ENCODE assay signal across 14 cellular contexts in the genomic region with DNA sequence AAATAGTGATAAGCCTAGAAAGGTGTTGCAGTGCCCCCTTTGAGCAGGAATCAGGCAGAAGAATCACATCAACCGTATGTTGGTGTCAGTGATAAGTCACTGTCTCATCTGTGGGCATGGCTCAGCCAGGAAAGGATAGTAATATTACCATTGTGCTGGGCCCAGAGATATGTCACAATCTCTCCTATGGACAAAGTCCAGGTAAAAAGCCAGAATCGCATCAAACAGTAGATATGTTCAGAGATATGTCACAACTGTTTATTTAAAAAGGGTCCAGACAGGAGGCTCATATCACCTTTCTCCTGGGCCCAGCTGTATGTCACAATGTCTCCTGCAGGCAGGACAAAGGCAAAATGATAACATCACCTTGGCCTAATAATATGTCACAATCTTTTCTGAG.
DNase-seq lines count a peak whose midpoint lies in the region; ATAC-seq lines count a peak whose summit lies in the region.
"Had no signal": no experiment of that assay in that cellular context is flagged by ENCODE, and none has a peak within 500 bp of the region (broad histone marks: within the 10 kb centered on the region; RNA-seq: fewer than 3 reads in every experiment).

No MANE protein-coding gene starts in this region.

- ATAC-seq in activated CD4-positive, alpha-beta T cell treated with anti-CD3 and anti-CD28 coated beads for 36 hours = no peak
- ATAC-seq in activated naive CD8-positive, alpha-beta T cell treated with anti-CD3 and anti-CD28 coated beads, Interleukin-2, amount 50 U/mL, for 24 hours = no peak

- H3K4me3 Mint-ChIP-seq in activated CD4-positive, alpha-beta T cell treated with anti-CD3 and anti-CD28 coated beads for 36 hours = no peak overlapping the region
- no peak overlapping the region for H3K4me3 Mint-ChIP-seq in activated naive CD4-positive, alpha-beta T cell treated with anti-CD3 and anti-CD28 coated beads for 36 hours
- peak overlapping the region; percentile 45 for H3K4me3 Mint-ChIP-seq in activated T-helper 1 cell treated with anti-CD3 and anti-CD28 coated beads, Interleukin-12 subunit alpha, Interleukin-12 subunit beta, Interleukin-2, Interleukin-4 antibody, amounts not matched to agents 30 ng/mL and 10 ng/mL and 1 ng/mL, durations not matched to agents 14 hours and 24 hours and 36 hours
- H3K4me3 Mint-ChIP-seq in activated naive CD8-positive, alpha-beta T cell treated with anti-CD3 and anti-CD28 coated beads, Interleukin-2, amount 50 U/mL, for 24 hours = no peak overlapping the region
- H3K4me3 Mint-ChIP-seq: CD8-positive, alpha-beta memory T cell had no signal

- no peaks in the 10 kb centered on the region for H3K27me3 Mint-ChIP-seq in activated CD4-positive, alpha-beta T cell treated with anti-CD3 and anti-CD28 coated beads for 36 hours
- H3K27me3 Mint-ChIP-seq in activated naive CD4-positive, alpha-beta T cell treated with anti-CD3 and anti-CD28 coated beads for 36 hours (ENCODE audit: low read depth) = no peaks in the 10 kb centered on the region
- H3K27me3 Mint-ChIP-seq in activated T-helper 1 cell treated with anti-CD3 and anti-CD28 coated beads, Interleukin-12 subunit alpha, Interleukin-12 subunit beta, Interleukin-2, Interleukin-4 antibody, amounts not matched to agents 30 ng/mL and 10 ng/mL and 1 ng/mL, durations not matched to agents 14 hours and 24 hours and 36 hours (ENCODE audit: insufficient read depth) = no peaks in the 10 kb centered on the region
- no peaks in the 10 kb centered on the region for H3K27me3 Mint-ChIP-seq in activated naive CD8-positive, alpha-beta T cell treated with anti-CD3 and anti-CD28 coated beads, Interleukin-2, amount 50 U/mL, for 24 hours
- H3K27me3 Mint-ChIP-seq: CD8-positive, alpha-beta memory T cell had no signal

- POLR2A ChIA-PET in activated CD4-positive, alpha-beta T cell treated with anti-CD3 and anti-CD28 coated beads for 36 hours (lab: Charles Lee) = no interaction called here

- DNase-seq in activated CD4-positive, alpha-beta T cell treated with anti-CD3 and anti-CD28 coated beads for 36 hours = no peak
- DNase-seq in activated CD4-positive, alpha-beta T cell treated with anti-CD3 and anti-CD28 coated beads, Interleukin-2, amount 50 U/mL, for 4 hours = no peak
- DNase-seq in activated naive CD4-positive, alpha-beta T cell treated with anti-CD3 and anti-CD28 coated beads for 36 hours = no peak
- no peak for DNase-seq in activated naive CD4-positive, alpha-beta T cell treated with Interleukin-2 at 50 U/mL for 16 hours
- DNase-seq in activated T-helper 1 cell treated with anti-CD3 and anti-CD28 coated beads, Interleukin-12 subunit alpha, Interleukin-12 subunit beta, Interleukin-2, Interleukin-4 antibody, amounts not matched to agents 30 ng/mL and 10 ng/mL and 1 ng/mL, durations not matched to agents 14 hours and 24 hours and 36 hours (ENCODE audit: low spot score) = no peak
- no peak for DNase-seq in activated naive CD8-positive, alpha-beta T cell treated with anti-CD3 and anti-CD28 coated beads, Interleukin-2, amount 50 U/mL, for 24 hours
- DNase-seq in retina (no peak), GM19238 (ENCODE audit: insufficient read length, low spot score) (no peak)
- DNase-seq: 8988T; AML-193; Caco-2; CD8-positive, alpha-beta memory T cell; DND-41; GDM1 had no signal

- H3K27ac Mint-ChIP-seq in activated CD4-positive, alpha-beta T cell treated with anti-CD3 and anti-CD28 coated beads for 36 hours = peak overlapping the region; percentile 67
- peak overlapping the region; percentile 74 for H3K27ac Mint-ChIP-seq in activated naive CD4-positive, alpha-beta T cell treated with anti-CD3 and anti-CD28 coated beads for 36 hours
- H3K27ac Mint-ChIP-seq in activated T-helper 1 cell treated with anti-CD3 and anti-CD28 coated beads, Interleukin-12 subunit alpha, Interleukin-12 subunit beta, Interleukin-2, Interleukin-4 antibody, amounts not matched to agents 30 ng/mL and 10 ng/mL and 1 ng/mL, durations not matched to agents 14 hours and 24 hours and 36 hours = peak overlapping the region; percentile 71
- peak overlapping the region; percentile 56 for H3K27ac Mint-ChIP-seq in activated naive CD8-positive, alpha-beta T cell treated with anti-CD3 and anti-CD28 coated beads, Interleukin-2, amount 50 U/mL, for 24 hours
- H3K27ac Mint-ChIP-seq: CD8-positive, alpha-beta memory T cell had no signal

- intact Hi-C loops in activated CD4-positive, alpha-beta T cell treated with anti-CD3 and anti-CD28 coated beads for 36 hours (cut with DNase I, micrococcal nuclease) = loop anchor here in 1 of 2 experiments (10.0 kb wide), 1 partner anchor 257 kb away; no protein-coding TSS in a partner anchor
- intact Hi-C loops in activated naive CD4-positive, alpha-beta T cell treated with anti-CD3 and anti-CD28 coated beads for 36 hours (cut with micrococcal nuclease) = loop anchor here (5.0 kb wide), 3 partner anchors 110 to 1430 kb away; no protein-coding TSS in a partner anchor
- intact Hi-C loops in activated T-helper 1 cell treated with anti-CD3 and anti-CD28 coated beads, Interleukin-12 subunit alpha, Interleukin-12 subunit beta, Interleukin-2, Interleukin-4 antibody, amounts not matched to agents 30 ng/mL and 10 ng/mL and 1 ng/mL, durations not matched to agents 14 hours and 24 hours and 36 hours (cut with micrococcal nuclease) = loop anchor here (5.0 kb wide), 1 partner anchor 185 kb away; no protein-coding TSS in a partner anchor

- H3K36me3 Mint-ChIP-seq in activated CD4-positive, alpha-beta T cell treated with anti-CD3 and anti-CD28 coated beads for 36 hours (ENCODE audit: low read depth) = no peaks in the 10 kb centered on the region
- H3K36me3 Mint-ChIP-seq in activated naive CD4-positive, alpha-beta T cell treated with anti-CD3 and anti-CD28 coated beads for 36 hours (ENCODE audit: low read depth) = no peaks in the 10 kb centered on the region
- H3K36me3 Mint-ChIP-seq in activated T-helper 1 cell treated with anti-CD3 and anti-CD28 coated beads, Interleukin-12 subunit alpha, Interleukin-12 subunit beta, Interleukin-2, Interleukin-4 antibody, amounts not matched to agents 30 ng/mL and 10 ng/mL and 1 ng/mL, durations not matched to agents 14 hours and 24 hours and 36 hours (ENCODE audit: low read depth) = peaks cover 1% of the 10 kb centered on the region
- H3K36me3 Mint-ChIP-seq in activated naive CD8-positive, alpha-beta T cell treated with anti-CD3 and anti-CD28 coated beads, Interleukin-2, amount 50 U/mL, for 24 hours (ENCODE audit: low read depth) = no peaks in the 10 kb centered on the region
- H3K36me3 Mint-ChIP-seq: CD8-positive, alpha-beta memory T cell had no signal

- CTCF ChIA-PET in activated CD4-positive, alpha-beta T cell treated with anti-CD3 and anti-CD28 coated beads for 36 hours (lab: Charles Lee) = interaction anchor here (0.7 kb wide), 1 partner anchor 262 kb away, joined by 4 read pairs; no protein-coding TSS in a partner anchor
- CTCF ChIA-PET in activated naive CD4-positive, alpha-beta T cell treated with anti-CD3 and anti-CD28 coated beads for 36 hours (lab: Charles Lee) = no interaction called here

- peaks cover 35% of the 10 kb centered on the region for H3K4me1 Mint-ChIP-seq in activated CD4-positive, alpha-beta T cell treated with anti-CD3 and anti-CD28 coated beads for 36 hours
- H3K4me1 Mint-ChIP-seq in activated naive CD4-positive, alpha-beta T cell treated with anti-CD3 and anti-CD28 coated beads for 36 hours (ENCODE audit: low read depth) = peaks cover 30% of the 10 kb centered on the region
- H3K4me1 Mint-ChIP-seq in activated T-helper 1 cell treated with anti-CD3 and anti-CD28 coated beads, Interleukin-12 subunit alpha, Interleukin-12 subunit beta, Interleukin-2, Interleukin-4 antibody, amounts not matched to agents 30 ng/mL and 10 ng/mL and 1 ng/mL, durations not matched to agents 14 hours and 24 hours and 36 hours (ENCODE audit: low read depth) = peaks cover 38% of the 10 kb centered on the region
- peaks cover 38% of the 10 kb centered on the region for H3K4me1 Mint-ChIP-seq in activated naive CD8-positive, alpha-beta T cell treated with anti-CD3 and anti-CD28 coated beads, Interleukin-2, amount 50 U/mL, for 24 hours

- no peaks in the 10 kb centered on the region for H3K9me3 Mint-ChIP-seq in activated CD4-positive, alpha-beta T cell treated with anti-CD3 and anti-CD28 coated beads for 36 hours (ENCODE audit: low read depth)
- no peaks in the 10 kb centered on the region for H3K9me3 Mint-ChIP-seq in activated naive CD4-positive, alpha-beta T cell treated with anti-CD3 and anti-CD28 coated beads for 36 hours
- H3K9me3 Mint-ChIP-seq in activated T-helper 1 cell treated with anti-CD3 and anti-CD28 coated beads, Interleukin-12 subunit alpha, Interleukin-12 subunit beta, Interleukin-2, Interleukin-4 antibody, amounts not matched to agents 30 ng/mL and 10 ng/mL and 1 ng/mL, durations not matched to agents 14 hours and 24 hours and 36 hours = no peaks in the 10 kb centered on the region
- no peaks in the 10 kb centered on the region for H3K9me3 Mint-ChIP-seq in activated naive CD8-positive, alpha-beta T cell treated with anti-CD3 and anti-CD28 coated beads, Interleukin-2, amount 50 U/mL, for 24 hours
- H3K9me3 Mint-ChIP-seq: CD8-positive, alpha-beta memory T cell had no signal
